ENCODE assay signal across 8 cellular contexts in genomic region chr19:45792482-45793177, GRCh38. TPM values are rescaled to one million over a fixed set of nuclear protein-coding genes. Genes with fewer than 3 reads are reported as not detected.
A peak's percentile ranks its signal among the peaks of the same experiment; 100 is the strongest.
DNase-seq lines count a peak whose midpoint lies in the region; ATAC-seq and TF ChIP-seq lines count a peak whose summit lies in the region.

Gene DMWD, minus strand, starts transcription at chr19:45792845. Its CDS starts 89 bp downstream, at chr19:45792756.

- peak within 1 kb of the TSS; percentile 93 for H3K18ac ChIP-seq in H9 (ENCODE audit: insufficient read length, low read depth, low read length)

- peaks cover 20 to 25% of the 10 kb centered on the region in 2 experiments for H3K4me1 Mint-ChIP-seq in H9

- H3K79me2 ChIP-seq in H9 (ENCODE audit: insufficient read depth, low read length) (0 out of 2 replicates have a peak, but pooled peaks cover 3% of the 10 kb centered on the region), MM.1S (ENCODE audit: low read length) (peaks cover 23% of the 10 kb centered on the region)

- no peaks in the 10 kb centered on the region for H3K9me2 ChIP-seq in MM.1S (replicated peaks; ENCODE audit: insufficient read depth, low read length)

- H3K27ac ChIP-seq in H9 (ENCODE audit: insufficient read length, low read depth, low read length) (no peak within 1 kb of the TSS), MM.1S (ENCODE audit: low read length) (no peak within 1 kb of the TSS), foreskin keratinocyte (peak within 1 kb of the TSS; percentile 32), subcutaneous abdominal adipose tissue (ENCODE audit: low read depth, low read length) (peak within 1 kb of the TSS; percentile 24)

- H3K36me3 Mint-ChIP-seq in H9 (ENCODE audit: insufficient read depth in 1 of 3, low read depth in 3 of 3), result peaks cover 15 to 32% (median 32%) of the 10 kb centered on the region in 3 experiments

- DNase-seq in ELR (ENCODE audit: low read depth) (peak; percentile 98), H9 (peak; percentile 99), MM.1S (peak; percentile 98), SIG-M5 (lab: John Stamatoyannopoulos, UW) (peak; percentile 39), foreskin keratinocyte (peak; percentile 80 to 91)
- peak; percentile 99 for DNase-seq in activated gamma-delta T cell treated with anti-CD3 and anti-CD28 coated beads, Interleukin-2, amount 50 U/mL, for 16 hours (ENCODE audit: low read depth)

- no peak within 1 kb of the TSS; the same call in 1 of the 2 replicates for H2BK15ac ChIP-seq in H9 (ENCODE audit: low read depth, low read length)

- no peak within 1 kb of the TSS for H3T11ph ChIP-seq in H9 (ENCODE audit: low read length)

- no peak within 1 kb of the TSS for H4K8ac ChIP-seq in H9 (replicated peaks; ENCODE audit: insufficient read length, low read depth, low read length)

- 0 out of 2 replicates have a peak, but pooled peaks cover 3% of the 10 kb centered on the region for H3K4me1 ChIP-seq in H9 (ENCODE audit: insufficient read depth, low read length)
- H3K4me1 ChIP-seq in MM.1S (ENCODE audit: low read length), result peaks cover 15% of the 10 kb centered on the region
- no peaks in the 10 kb centered on the region for H3K4me1 ChIP-seq in foreskin keratinocyte
- peaks cover 21% of the 10 kb centered on the region for H3K4me1 ChIP-seq in neuron (ENCODE audit: insufficient read depth, low read length)
- H3K4me1 ChIP-seq in subcutaneous abdominal adipose tissue (ENCODE audit: control insufficient read depth in 5 of 5, insufficient read depth in 5 of 5, low read length in 5 of 5), result peaks cover 12 to 37% (median 30%) of the 10 kb centered on the region in 5 donors

- H3K4me2 ChIP-seq in H9 (ENCODE audit: insufficient read depth, insufficient read length, low read length) (peak within 1 kb of the TSS; percentile 96), MM.1S (ENCODE audit: low read depth, low read length) (peak within 1 kb of the TSS; percentile 96)

- no peak within 1 kb of the TSS for H2AFZ ChIP-seq in H9 (ENCODE audit: low read length)
- H2AFZ ChIP-seq in MM.1S (ENCODE audit: low read length), result peak within 1 kb of the TSS; percentile 51; the same call in 1 of the 2 replicates
- peak within 1 kb of the TSS; percentile 44 for H2AFZ ChIP-seq in neuron (ENCODE audit: low read depth, low read length)

- no peaks in the 10 kb centered on the region for H3F3A ChIP-seq in MM.1S (ENCODE audit: insufficient read depth, low read length)

- ATAC-seq in foreskin keratinocyte, result peak; percentile 90

- no peak within 1 kb of the TSS for H3K4ac ChIP-seq in H9 (ENCODE audit: low read depth, low read length)

- no peak within 1 kb of the TSS for H2BK20ac ChIP-seq in H9 (ENCODE audit: low read depth, low read length, poor library complexity, severe bottlenecking)

- H3K9me3 Mint-ChIP-seq in H9, result peaks cover 0 to 2% of the 10 kb centered on the region in 2 experiments; a peak in 1 of 5 replicates

- WGBS in H9 (ENCODE audit: extremely low coverage, insufficient read length, low lambda C conversion rate), result no CpG with 5 or more reads among the region's 83 CpGs

- TF ChIP-seq CTCF in H9 (conservative IDR thresholded peaks at IDR 0.05) (no peak), MM.1S (IDR thresholded peaks at IDR 0.05; ENCODE audit: low read length) (no peak), foreskin keratinocyte (conservative IDR thresholded peaks at IDR 0.05) (peak; percentile 19)

- peak within 1 kb of the TSS; percentile 19 to 95 (median 89); a peak in 6 of 7 replicates for H3K27ac Mint-ChIP-seq in H9

- H2BK120ac ChIP-seq in H9 (ENCODE audit: low read depth, low read length, poor library complexity, severe bottlenecking), result no peak within 1 kb of the TSS

- no peak within 1 kb of the TSS for H3K23ac ChIP-seq in H9 (ENCODE audit: insufficient read length, low read depth, low read length)

- H4K5ac ChIP-seq in H9 (ENCODE audit: insufficient read length, low read depth, low read length), result no peak within 1 kb of the TSS

- H3K9me3 ChIP-seq in H9 (ENCODE audit: control insufficient read depth, low read depth, low read length) (no peaks in the 10 kb centered on the region), MM.1S (replicated peaks; ENCODE audit: insufficient read depth, low read length) (no peaks in the 10 kb centered on the region), neuron (ENCODE audit: low read length) (no peaks in the 10 kb centered on the region), subcutaneous abdominal adipose tissue (ENCODE audit: control insufficient read depth in 5 of 5, low read length in 5 of 5) (no peaks in the 10 kb centered on the region)

- peaks cover 7% of the 10 kb centered on the region for H3K23me2 ChIP-seq in H9 (ENCODE audit: insufficient read length, low read depth, low read length, poor library complexity, severe bottlenecking)

- peak within 1 kb of the TSS; percentile 98 for H3K14ac ChIP-seq in H9 (ENCODE audit: insufficient read depth, low read length)

- no peak within 1 kb of the TSS for H2BK5ac ChIP-seq in H9 (ENCODE audit: insufficient read length, low read length)

- peaks cover 20% of the 10 kb centered on the region for H3K27me3 Mint-ChIP-seq in H9 (ENCODE audit: low read depth)

- no peak within 1 kb of the TSS for H2BK12ac ChIP-seq in H9 (ENCODE audit: insufficient read length, low read depth, low read length)

- no peak within 1 kb of the TSS for H4K91ac ChIP-seq in H9 (ENCODE audit: insufficient read length, low read depth, low read length)

- H3K27me3 ChIP-seq in H9 (ENCODE audit: insufficient read depth, low read length), result no peaks in the 10 kb centered on the region
- no peaks in the 10 kb centered on the region for H3K27me3 ChIP-seq in MM.1S (replicated peaks; ENCODE audit: insufficient read depth, low read length)
- no peaks in the 10 kb centered on the region for H3K27me3 ChIP-seq in foreskin keratinocyte
- no peaks in the 10 kb centered on the region for H3K27me3 ChIP-seq in neuron (ENCODE audit: insufficient read depth, low read length)
- peaks cover 0 to 2% (median 0%) of the 10 kb centered on the region in 5 donors for H3K27me3 ChIP-seq in subcutaneous abdominal adipose tissue (ENCODE audit: control insufficient read depth in 5 of 5, insufficient read depth in 4 of 5, low read length in 5 of 5)

- no peak within 1 kb of the TSS for H3K56ac ChIP-seq in H9 (ENCODE audit: insufficient read length, low read depth, low read length)

- 0 out of 2 replicates have a peak, but pooled peaks cover 3% of the 10 kb centered on the region for H3K36me3 ChIP-seq in MM.1S (replicated peaks; ENCODE audit: insufficient read depth, low read length)
- H3K36me3 ChIP-seq in neuron (ENCODE audit: insufficient read depth, low read length), result peaks cover 25% of the 10 kb centered on the region
- peaks cover 0 to 24% (median 19%) of the 10 kb centered on the region in 5 donors for H3K36me3 ChIP-seq in subcutaneous abdominal adipose tissue (ENCODE audit: control insufficient read depth in 5 of 5, insufficient read depth in 5 of 5, low read length in 5 of 5)

- H4K20me1 ChIP-seq in H9 (ENCODE audit: control insufficient read depth, insufficient read depth, insufficient read length), result no peaks in the 10 kb centered on the region
- H4K20me1 ChIP-seq in MM.1S (ENCODE audit: insufficient read depth, low read length), result no peaks in the 10 kb centered on the region

- H3K4me3 Mint-ChIP-seq in H9, result peak within 1 kb of the TSS; percentile 95 to 98

- H3K79me1 ChIP-seq in H9 (ENCODE audit: insufficient read depth, low read depth, low read length, poor library complexity, severe bottlenecking), result peaks cover 8% of the 10 kb centered on the region

- peak within 1 kb of the TSS; percentile 91 for H3K9ac ChIP-seq in H9 (ENCODE audit: extremely low read depth, insufficient read length, low read length)
- H3K9ac ChIP-seq in MM.1S (ENCODE audit: low read length), result peak within 1 kb of the TSS; percentile 88
- H3K9ac ChIP-seq in subcutaneous abdominal adipose tissue (ENCODE audit: low read length in 5 of 5), result peak within 1 kb of the TSS; percentile 6 to 79 (median 64)

- H3K4me3 ChIP-seq in MM.1S (ENCODE audit: low read length) (peak within 1 kb of the TSS; percentile 99), neuron (ENCODE audit: low read length) (peak within 1 kb of the TSS; percentile 99), subcutaneous abdominal adipose tissue (ENCODE audit: low read depth in 1 of 5, low read length in 5 of 5) (peak within 1 kb of the TSS; percentile 69 to 84 (median 76))

- no peak within 1 kb of the TSS for H2AK5ac ChIP-seq in H9 (ENCODE audit: insufficient read length, low read length)

RNA-seq across cellular contexts. Expression of gene DMWD, which starts in this region (rescaled TPM):
- total RNA-seq in H9 (2021) (70.7 and 75.1 TPM in 2 replicates), foreskin keratinocyte (39.8 TPM in 2 replicates)
- 26.4 and 27.7 TPM in 2 replicates for polyA plus RNA-seq in foreskin keratinocyte

Comparison
In these comparisons a context has a peak if more than half of its experiments do, and no peak if none do; other contexts are left out.
1. DNase-seq: peak in every context shown above with its lines; median percentile 99 in H9; 99 in activated gamma-delta T cell treated with anti-CD3 and anti-CD28 coated beads, Interleukin-2, amount 50 U/mL, for 16 hours; 98 in ELR; 98 in MM.1S; 86 in foreskin keratinocyte; 39 in SIG-M5.
2. H3K27ac ChIP-seq: peak in foreskin keratinocyte (single experiment) and subcutaneous abdominal adipose tissue (single experiment); none in H9 (single experiment) and MM.1S (single experiment).
3. Peak in every context shown above with its lines, with median percentiles within 50 percentile points of each other: H3K9ac ChIP-seq and H3K4me3 ChIP-seq.